ENCODE assay signal across 2 cellular contexts in the genomic region with DNA sequence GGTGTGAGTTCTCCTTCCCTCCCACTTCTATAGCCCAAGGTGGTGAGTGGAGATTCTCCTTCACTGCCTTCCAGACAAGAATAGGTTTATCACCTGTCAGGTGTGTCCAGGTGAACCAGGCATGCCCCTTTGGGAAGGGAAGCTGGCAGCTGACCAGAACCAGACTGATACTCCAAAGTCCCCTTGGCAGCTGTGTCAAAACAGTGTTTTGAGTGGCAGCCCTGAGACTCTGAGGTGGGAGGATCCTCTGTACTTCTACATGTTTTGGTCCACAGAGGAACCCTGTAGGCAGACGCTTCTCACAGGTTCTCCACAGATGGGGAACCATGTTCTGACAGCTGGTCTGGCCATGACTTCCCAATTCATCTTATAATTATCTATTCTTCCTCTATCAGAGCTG.
TF ChIP-seq lines count a peak whose summit lies in the region.

No MANE protein-coding gene starts in this region.

TF ChIP-seq in liver, 16 proteins besides CTCF, POLR2A, EP300 and RAD21:
- TF ChIP-seq, protein P1, sequence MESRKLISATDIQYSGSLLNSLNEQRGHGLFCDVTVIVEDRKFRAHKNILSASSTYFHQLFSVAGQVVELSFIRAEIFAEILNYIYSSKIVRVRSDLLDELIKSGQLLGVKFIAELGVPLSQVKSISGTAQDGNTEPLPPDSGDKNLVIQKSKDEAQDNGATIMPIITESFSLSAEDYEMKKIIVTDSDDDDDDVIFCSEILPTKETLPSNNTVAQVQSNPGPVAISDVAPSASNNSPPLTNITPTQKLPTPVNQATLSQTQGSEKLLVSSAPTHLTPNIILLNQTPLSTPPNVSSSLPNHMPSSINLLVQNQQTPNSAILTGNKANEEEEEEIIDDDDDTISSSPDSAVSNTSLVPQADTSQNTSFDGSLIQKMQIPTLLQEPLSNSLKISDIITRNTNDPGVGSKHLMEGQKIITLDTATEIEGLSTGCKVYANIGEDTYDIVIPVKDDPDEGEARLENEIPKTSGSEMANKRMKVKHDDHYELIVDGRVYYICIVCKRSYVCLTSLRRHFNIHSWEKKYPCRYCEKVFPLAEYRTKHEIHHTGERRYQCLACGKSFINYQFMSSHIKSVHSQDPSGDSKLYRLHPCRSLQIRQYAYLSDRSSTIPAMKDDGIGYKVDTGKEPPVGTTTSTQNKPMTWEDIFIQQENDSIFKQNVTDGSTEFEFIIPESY (IDR thresholded peaks at IDR 0.05), result no peak
- no peak for TF ChIP-seq YY1 (IDR thresholded peaks at IDR 0.05)
- no peak for TF ChIP-seq FOXA2 (IDR thresholded peaks at IDR 0.05)
- TF ChIP-seq JUND (IDR thresholded peaks at IDR 0.05), result no peak
- TF ChIP-seq EGR1 (IDR thresholded peaks at IDR 0.05; ENCODE audit: low read depth in 2 of 2), result no peak
- TF ChIP-seq, protein P2, sequence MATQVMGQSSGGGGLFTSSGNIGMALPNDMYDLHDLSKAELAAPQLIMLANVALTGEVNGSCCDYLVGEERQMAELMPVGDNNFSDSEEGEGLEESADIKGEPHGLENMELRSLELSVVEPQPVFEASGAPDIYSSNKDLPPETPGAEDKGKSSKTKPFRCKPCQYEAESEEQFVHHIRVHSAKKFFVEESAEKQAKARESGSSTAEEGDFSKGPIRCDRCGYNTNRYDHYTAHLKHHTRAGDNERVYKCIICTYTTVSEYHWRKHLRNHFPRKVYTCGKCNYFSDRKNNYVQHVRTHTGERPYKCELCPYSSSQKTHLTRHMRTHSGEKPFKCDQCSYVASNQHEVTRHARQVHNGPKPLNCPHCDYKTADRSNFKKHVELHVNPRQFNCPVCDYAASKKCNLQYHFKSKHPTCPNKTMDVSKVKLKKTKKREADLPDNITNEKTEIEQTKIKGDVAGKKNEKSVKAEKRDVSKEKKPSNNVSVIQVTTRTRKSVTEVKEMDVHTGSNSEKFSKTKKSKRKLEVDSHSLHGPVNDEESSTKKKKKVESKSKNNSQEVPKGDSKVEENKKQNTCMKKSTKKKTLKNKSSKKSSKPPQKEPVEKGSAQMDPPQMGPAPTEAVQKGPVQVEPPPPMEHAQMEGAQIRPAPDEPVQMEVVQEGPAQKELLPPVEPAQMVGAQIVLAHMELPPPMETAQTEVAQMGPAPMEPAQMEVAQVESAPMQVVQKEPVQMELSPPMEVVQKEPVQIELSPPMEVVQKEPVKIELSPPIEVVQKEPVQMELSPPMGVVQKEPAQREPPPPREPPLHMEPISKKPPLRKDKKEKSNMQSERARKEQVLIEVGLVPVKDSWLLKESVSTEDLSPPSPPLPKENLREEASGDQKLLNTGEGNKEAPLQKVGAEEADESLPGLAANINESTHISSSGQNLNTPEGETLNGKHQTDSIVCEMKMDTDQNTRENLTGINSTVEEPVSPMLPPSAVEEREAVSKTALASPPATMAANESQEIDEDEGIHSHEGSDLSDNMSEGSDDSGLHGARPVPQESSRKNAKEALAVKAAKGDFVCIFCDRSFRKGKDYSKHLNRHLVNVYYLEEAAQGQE (IDR thresholded peaks at IDR 0.05), result no peak
- TF ChIP-seq SP1 (IDR thresholded peaks at IDR 0.05), result no peak
- TF ChIP-seq RXRA (IDR thresholded peaks at IDR 0.05), result peak in 1 of 2 donors; percentile 12
- TF ChIP-seq, protein P3, sequence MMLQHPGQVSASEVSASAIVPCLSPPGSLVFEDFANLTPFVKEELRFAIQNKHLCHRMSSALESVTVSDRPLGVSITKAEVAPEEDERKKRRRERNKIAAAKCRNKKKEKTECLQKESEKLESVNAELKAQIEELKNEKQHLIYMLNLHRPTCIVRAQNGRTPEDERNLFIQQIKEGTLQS (IDR thresholded peaks at IDR 0.05), result no peak
- no peak for TF ChIP-seq GABPA (IDR thresholded peaks at IDR 0.05 in 1 of 2, conservative IDR thresholded peaks at IDR 0.05 in 1 of 2)
- TF ChIP-seq TAF1 (conservative IDR thresholded peaks at IDR 0.05), result no peak
- TF ChIP-seq HNF4A (conservative IDR thresholded peaks at IDR 0.05), result peak; percentile 59 to 72
- peak; percentile 57 for TF ChIP-seq HNF4G (IDR thresholded peaks at IDR 0.05)
- no peak for TF ChIP-seq FOXA1 (IDR thresholded peaks at IDR 0.05)
- TF ChIP-seq NR2F2 (IDR thresholded peaks at IDR 0.05), result no peak
- TF ChIP-seq, protein P4, sequence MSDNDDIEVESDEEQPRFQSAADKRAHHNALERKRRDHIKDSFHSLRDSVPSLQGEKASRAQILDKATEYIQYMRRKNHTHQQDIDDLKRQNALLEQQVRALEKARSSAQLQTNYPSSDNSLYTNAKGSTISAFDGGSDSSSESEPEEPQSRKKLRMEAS (IDR thresholded peaks at IDR 0.05), result no peak
TF ChIP-seq in liver: peak in this region for 3.

TF ChIP-seq in HepG2, 621 proteins besides CTCF, POLR2A, EP300 and RAD21:
- no peak for TF ChIP-seq KLF12 (CRISPR knock-in tag; IDR thresholded peaks at IDR 0.05; ENCODE audit: borderline replicate concordance)
- TF ChIP-seq, protein P5, sequence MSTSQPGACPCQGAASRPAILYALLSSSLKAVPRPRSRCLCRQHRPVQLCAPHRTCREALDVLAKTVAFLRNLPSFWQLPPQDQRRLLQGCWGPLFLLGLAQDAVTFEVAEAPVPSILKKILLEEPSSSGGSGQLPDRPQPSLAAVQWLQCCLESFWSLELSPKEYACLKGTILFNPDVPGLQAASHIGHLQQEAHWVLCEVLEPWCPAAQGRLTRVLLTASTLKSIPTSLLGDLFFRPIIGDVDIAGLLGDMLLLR (CRISPR knock-in tag; IDR thresholded peaks at IDR 0.05), result no peak
- TF ChIP-seq, protein P6, sequence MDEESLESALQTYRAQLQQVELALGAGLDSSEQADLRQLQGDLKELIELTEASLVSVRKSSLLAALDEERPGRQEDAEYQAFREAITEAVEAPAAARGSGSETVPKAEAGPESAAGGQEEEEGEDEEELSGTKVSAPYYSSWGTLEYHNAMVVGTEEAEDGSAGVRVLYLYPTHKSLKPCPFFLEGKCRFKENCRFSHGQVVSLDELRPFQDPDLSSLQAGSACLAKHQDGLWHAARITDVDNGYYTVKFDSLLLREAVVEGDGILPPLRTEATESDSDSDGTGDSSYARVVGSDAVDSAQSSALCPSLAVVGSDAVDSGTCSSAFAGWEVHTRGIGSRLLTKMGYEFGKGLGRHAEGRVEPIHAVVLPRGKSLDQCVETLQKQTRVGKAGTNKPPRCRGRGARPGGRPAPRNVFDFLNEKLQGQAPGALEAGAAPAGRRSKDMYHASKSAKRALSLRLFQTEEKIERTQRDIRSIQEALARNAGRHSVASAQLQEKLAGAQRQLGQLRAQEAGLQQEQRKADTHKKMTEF (CRISPR knock-in tag; IDR thresholded peaks at IDR 0.05), result no peak
- TF ChIP-seq, protein P7, sequence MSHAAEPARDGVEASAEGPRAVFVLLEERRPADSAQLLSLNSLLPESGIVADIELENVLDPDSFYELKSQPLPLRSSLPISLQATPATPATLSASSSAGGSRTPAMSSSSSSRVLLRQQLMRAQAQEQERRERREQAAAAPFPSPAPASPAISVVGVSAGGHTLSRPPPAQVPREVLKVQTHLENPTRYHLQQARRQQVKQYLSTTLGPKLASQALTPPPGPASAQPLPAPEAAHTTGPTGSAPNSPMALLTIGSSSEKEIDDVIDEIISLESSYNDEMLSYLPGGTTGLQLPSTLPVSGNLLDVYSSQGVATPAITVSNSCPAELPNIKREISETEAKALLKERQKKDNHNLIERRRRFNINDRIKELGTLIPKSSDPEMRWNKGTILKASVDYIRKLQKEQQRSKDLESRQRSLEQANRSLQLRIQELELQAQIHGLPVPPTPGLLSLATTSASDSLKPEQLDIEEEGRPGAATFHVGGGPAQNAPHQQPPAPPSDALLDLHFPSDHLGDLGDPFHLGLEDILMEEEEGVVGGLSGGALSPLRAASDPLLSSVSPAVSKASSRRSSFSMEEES (CRISPR knock-in tag; IDR thresholded peaks at IDR 0.05), result no peak
- TF ChIP-seq RFX5 (IDR thresholded peaks at IDR 0.05; ENCODE audit: low read depth, low read length), result no peak
- TF ChIP-seq TRIM24 (CRISPR knock-in tag; IDR thresholded peaks at IDR 0.05), result no peak
- TF ChIP-seq, protein P8, sequence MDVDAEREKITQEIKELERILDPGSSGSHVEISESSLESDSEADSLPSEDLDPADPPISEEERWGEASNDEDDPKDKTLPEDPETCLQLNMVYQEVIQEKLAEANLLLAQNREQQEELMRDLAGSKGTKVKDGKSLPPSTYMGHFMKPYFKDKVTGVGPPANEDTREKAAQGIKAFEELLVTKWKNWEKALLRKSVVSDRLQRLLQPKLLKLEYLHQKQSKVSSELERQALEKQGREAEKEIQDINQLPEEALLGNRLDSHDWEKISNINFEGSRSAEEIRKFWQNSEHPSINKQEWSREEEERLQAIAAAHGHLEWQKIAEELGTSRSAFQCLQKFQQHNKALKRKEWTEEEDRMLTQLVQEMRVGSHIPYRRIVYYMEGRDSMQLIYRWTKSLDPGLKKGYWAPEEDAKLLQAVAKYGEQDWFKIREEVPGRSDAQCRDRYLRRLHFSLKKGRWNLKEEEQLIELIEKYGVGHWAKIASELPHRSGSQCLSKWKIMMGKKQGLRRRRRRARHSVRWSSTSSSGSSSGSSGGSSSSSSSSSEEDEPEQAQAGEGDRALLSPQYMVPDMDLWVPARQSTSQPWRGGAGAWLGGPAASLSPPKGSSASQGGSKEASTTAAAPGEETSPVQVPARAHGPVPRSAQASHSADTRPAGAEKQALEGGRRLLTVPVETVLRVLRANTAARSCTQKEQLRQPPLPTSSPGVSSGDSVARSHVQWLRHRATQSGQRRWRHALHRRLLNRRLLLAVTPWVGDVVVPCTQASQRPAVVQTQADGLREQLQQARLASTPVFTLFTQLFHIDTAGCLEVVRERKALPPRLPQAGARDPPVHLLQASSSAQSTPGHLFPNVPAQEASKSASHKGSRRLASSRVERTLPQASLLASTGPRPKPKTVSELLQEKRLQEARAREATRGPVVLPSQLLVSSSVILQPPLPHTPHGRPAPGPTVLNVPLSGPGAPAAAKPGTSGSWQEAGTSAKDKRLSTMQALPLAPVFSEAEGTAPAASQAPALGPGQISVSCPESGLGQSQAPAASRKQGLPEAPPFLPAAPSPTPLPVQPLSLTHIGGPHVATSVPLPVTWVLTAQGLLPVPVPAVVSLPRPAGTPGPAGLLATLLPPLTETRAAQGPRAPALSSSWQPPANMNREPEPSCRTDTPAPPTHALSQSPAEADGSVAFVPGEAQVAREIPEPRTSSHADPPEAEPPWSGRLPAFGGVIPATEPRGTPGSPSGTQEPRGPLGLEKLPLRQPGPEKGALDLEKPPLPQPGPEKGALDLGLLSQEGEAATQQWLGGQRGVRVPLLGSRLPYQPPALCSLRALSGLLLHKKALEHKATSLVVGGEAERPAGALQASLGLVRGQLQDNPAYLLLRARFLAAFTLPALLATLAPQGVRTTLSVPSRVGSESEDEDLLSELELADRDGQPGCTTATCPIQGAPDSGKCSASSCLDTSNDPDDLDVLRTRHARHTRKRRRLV (CRISPR knock-in tag; IDR thresholded peaks at IDR 0.05), result no peak
- TF ChIP-seq MED13 (CRISPR knock-in tag; IDR thresholded peaks at IDR 0.05), result no peak
- no peak for TF ChIP-seq ZNF251 (CRISPR knock-in tag; IDR thresholded peaks at IDR 0.05)
- TF ChIP-seq ZNF530 (CRISPR knock-in tag; IDR thresholded peaks at IDR 0.05; ENCODE audit: low read depth), result no peak
- TF ChIP-seq, protein P9, sequence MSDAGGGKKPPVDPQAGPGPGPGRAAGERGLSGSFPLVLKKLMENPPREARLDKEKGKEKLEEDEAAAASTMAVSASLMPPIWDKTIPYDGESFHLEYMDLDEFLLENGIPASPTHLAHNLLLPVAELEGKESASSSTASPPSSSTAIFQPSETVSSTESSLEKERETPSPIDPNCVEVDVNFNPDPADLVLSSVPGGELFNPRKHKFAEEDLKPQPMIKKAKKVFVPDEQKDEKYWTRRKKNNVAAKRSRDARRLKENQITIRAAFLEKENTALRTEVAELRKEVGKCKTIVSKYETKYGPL (CRISPR knock-in tag; IDR thresholded peaks at IDR 0.05), result no peak
- TF ChIP-seq ZFP1 (CRISPR knock-in tag; IDR thresholded peaks at IDR 0.05), result no peak
- TF ChIP-seq SP1 (IDR thresholded peaks at IDR 0.05), result no peak
- no peak for TF ChIP-seq SP1 (CRISPR knock-in tag; IDR thresholded peaks at IDR 0.05)
- TF ChIP-seq PHF20 (CRISPR knock-in tag; IDR thresholded peaks at IDR 0.05), result no peak
- TF ChIP-seq ZNF572 (CRISPR knock-in tag; IDR thresholded peaks at IDR 0.05), result no peak
- TF ChIP-seq PCBP2 (optimal IDR thresholded peaks at IDR 0.05; ENCODE audit: low read depth, low read length, poor library complexity, severe bottlenecking), result no peak
- TF ChIP-seq, protein P10, sequence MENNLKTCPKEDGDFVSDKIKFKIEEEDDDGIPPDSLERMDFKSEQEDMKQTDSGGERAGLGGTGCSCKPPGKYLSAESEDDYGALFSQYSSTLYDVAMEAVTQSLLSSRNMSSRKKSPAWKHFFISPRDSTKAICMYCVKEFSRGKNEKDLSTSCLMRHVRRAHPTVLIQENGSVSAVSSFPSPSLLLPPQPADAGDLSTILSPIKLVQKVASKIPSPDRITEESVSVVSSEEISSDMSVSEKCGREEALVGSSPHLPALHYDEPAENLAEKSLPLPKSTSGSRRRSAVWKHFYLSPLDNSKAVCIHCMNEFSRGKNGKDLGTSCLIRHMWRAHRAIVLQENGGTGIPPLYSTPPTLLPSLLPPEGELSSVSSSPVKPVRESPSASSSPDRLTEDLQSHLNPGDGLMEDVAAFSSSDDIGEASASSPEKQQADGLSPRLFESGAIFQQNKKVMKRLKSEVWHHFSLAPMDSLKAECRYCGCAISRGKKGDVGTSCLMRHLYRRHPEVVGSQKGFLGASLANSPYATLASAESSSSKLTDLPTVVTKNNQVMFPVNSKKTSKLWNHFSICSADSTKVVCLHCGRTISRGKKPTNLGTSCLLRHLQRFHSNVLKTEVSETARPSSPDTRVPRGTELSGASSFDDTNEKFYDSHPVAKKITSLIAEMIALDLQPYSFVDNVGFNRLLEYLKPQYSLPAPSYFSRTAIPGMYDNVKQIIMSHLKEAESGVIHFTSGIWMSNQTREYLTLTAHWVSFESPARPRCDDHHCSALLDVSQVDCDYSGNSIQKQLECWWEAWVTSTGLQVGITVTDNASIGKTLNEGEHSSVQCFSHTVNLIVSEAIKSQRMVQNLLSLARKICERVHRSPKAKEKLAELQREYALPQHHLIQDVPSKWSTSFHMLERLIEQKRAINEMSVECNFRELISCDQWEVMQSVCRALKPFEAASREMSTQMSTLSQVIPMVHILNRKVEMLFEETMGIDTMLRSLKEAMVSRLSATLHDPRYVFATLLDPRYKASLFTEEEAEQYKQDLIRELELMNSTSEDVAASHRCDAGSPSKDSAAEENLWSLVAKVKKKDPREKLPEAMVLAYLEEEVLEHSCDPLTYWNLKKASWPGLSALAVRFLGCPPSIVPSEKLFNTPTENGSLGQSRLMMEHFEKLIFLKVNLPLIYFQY (CRISPR knock-in tag; IDR thresholded peaks at IDR 0.05; ENCODE audit: borderline replicate concordance), result no peak
- TF ChIP-seq FLYWCH1 (CRISPR knock-in tag; IDR thresholded peaks at IDR 0.05), result no peak
- TF ChIP-seq ZBTB21 (CRISPR knock-in tag; IDR thresholded peaks at IDR 0.05), result no peak
